ENCODE assay signal across 1 cellular context in the genomic region with DNA sequence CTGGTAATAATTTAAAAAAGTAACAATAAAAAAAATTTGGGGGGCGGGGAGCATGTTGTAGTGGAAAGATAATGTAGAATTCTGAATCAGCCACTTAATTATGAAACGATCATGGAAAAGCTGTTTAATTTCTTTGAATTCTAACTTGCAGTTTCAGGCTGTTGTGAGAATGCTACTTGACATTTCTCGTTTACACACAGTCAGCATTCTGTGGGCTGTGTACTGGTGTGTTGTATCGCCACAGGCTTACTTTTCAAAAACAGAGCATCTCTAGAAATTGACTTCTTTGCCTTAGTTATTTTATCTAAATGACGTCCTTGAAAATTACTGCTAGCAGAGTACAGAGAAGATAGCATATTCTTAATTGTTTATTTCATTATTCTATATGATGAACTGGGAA.
TF ChIP-seq lines count a peak whose summit lies in the region.

No MANE protein-coding gene starts in this region.

TF ChIP-seq in HCT116, 20 proteins besides CTCF, POLR2A, EP300 and RAD21 (continued from another document):
- TF ChIP-seq, protein P1, sequence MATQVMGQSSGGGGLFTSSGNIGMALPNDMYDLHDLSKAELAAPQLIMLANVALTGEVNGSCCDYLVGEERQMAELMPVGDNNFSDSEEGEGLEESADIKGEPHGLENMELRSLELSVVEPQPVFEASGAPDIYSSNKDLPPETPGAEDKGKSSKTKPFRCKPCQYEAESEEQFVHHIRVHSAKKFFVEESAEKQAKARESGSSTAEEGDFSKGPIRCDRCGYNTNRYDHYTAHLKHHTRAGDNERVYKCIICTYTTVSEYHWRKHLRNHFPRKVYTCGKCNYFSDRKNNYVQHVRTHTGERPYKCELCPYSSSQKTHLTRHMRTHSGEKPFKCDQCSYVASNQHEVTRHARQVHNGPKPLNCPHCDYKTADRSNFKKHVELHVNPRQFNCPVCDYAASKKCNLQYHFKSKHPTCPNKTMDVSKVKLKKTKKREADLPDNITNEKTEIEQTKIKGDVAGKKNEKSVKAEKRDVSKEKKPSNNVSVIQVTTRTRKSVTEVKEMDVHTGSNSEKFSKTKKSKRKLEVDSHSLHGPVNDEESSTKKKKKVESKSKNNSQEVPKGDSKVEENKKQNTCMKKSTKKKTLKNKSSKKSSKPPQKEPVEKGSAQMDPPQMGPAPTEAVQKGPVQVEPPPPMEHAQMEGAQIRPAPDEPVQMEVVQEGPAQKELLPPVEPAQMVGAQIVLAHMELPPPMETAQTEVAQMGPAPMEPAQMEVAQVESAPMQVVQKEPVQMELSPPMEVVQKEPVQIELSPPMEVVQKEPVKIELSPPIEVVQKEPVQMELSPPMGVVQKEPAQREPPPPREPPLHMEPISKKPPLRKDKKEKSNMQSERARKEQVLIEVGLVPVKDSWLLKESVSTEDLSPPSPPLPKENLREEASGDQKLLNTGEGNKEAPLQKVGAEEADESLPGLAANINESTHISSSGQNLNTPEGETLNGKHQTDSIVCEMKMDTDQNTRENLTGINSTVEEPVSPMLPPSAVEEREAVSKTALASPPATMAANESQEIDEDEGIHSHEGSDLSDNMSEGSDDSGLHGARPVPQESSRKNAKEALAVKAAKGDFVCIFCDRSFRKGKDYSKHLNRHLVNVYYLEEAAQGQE (IDR thresholded peaks at IDR 0.05; ENCODE audit: low read depth) = no peak
- no peak for TF ChIP-seq POLR2AphosphoS5 (IDR thresholded peaks at IDR 0.05; ENCODE audit: low read depth, low read length)
- TF ChIP-seq FOSL1 (IDR thresholded peaks at IDR 0.05; ENCODE audit: low read depth) = no peak
- no peak for TF ChIP-seq EZH2 (IDR thresholded peaks at IDR 0.05)
- no peak for TF ChIP-seq ZNF274 (IDR thresholded peaks at IDR 0.05; ENCODE audit: low read depth, low read length)
- no peak for TF ChIP-seq EZH2phosphoT487 (IDR thresholded peaks at IDR 0.05; ENCODE audit: borderline replicate concordance)
- TF ChIP-seq CBX3 (IDR thresholded peaks at IDR 0.05; ENCODE audit: low read depth) = no peak
